Comparison of ENCODE assay signal across 1 cellular context in the genomic region with DNA sequence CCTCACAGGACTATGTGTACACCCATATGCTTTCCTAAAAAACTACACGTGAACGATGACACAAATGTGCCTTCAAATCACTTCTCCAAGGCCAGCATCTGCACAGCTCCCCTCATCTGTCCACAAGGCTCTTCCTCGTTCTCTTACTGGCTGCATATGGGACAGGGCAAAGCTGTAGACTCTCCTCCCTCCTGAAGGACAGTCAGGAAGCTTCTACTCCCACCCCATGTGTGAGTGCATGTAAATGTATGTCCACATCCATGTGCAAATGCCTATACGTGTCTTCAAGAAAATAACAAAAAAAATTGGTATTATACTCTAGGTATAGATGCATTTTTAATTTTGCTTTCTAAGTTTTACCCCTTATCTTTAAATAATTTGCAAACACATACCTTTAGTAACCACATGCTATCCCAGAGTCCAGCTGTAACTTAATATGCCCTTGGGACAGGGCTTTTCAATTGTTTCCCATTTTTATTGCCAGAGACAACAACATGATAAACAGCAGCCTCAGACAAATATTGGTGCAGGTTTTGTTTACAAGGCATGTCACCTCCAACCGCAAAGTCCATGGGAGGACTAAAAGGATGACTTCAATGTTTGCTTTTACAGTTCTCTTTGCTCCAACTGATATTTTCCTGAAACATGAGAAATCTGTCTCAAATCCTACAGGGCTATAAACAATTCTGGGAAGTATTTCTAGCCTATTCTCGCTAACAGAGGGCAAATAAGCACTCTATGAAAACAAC.
TF ChIP-seq lines count a peak whose summit lies in the region.

No MANE protein-coding gene starts in this region.

TF ChIP-seq in liver, 16 proteins besides CTCF, POLR2A, EP300 and RAD21 (continued from another document):
- TF ChIP-seq, protein P1, sequence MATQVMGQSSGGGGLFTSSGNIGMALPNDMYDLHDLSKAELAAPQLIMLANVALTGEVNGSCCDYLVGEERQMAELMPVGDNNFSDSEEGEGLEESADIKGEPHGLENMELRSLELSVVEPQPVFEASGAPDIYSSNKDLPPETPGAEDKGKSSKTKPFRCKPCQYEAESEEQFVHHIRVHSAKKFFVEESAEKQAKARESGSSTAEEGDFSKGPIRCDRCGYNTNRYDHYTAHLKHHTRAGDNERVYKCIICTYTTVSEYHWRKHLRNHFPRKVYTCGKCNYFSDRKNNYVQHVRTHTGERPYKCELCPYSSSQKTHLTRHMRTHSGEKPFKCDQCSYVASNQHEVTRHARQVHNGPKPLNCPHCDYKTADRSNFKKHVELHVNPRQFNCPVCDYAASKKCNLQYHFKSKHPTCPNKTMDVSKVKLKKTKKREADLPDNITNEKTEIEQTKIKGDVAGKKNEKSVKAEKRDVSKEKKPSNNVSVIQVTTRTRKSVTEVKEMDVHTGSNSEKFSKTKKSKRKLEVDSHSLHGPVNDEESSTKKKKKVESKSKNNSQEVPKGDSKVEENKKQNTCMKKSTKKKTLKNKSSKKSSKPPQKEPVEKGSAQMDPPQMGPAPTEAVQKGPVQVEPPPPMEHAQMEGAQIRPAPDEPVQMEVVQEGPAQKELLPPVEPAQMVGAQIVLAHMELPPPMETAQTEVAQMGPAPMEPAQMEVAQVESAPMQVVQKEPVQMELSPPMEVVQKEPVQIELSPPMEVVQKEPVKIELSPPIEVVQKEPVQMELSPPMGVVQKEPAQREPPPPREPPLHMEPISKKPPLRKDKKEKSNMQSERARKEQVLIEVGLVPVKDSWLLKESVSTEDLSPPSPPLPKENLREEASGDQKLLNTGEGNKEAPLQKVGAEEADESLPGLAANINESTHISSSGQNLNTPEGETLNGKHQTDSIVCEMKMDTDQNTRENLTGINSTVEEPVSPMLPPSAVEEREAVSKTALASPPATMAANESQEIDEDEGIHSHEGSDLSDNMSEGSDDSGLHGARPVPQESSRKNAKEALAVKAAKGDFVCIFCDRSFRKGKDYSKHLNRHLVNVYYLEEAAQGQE (IDR thresholded peaks at IDR 0.05): no peak
- peak in 1 of 2 donors; percentile 45 for TF ChIP-seq RXRA (IDR thresholded peaks at IDR 0.05)
- TF ChIP-seq SP1 (IDR thresholded peaks at IDR 0.05): peak; percentile 31
- TF ChIP-seq, protein P2, sequence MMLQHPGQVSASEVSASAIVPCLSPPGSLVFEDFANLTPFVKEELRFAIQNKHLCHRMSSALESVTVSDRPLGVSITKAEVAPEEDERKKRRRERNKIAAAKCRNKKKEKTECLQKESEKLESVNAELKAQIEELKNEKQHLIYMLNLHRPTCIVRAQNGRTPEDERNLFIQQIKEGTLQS (IDR thresholded peaks at IDR 0.05): no peak
- no peak for TF ChIP-seq GABPA (IDR thresholded peaks at IDR 0.05 in 1 of 2, conservative IDR thresholded peaks at IDR 0.05 in 1 of 2)
- peak in 1 of 2 donors; percentile 46 for TF ChIP-seq JUND (IDR thresholded peaks at IDR 0.05)
- TF ChIP-seq MAX (IDR thresholded peaks at IDR 0.05): no peak
- TF ChIP-seq TAF1 (conservative IDR thresholded peaks at IDR 0.05): no peak
- peak; percentile 48 to 67 for TF ChIP-seq HNF4A (conservative IDR thresholded peaks at IDR 0.05)
- peak; percentile 10 for TF ChIP-seq FOXA1 (IDR thresholded peaks at IDR 0.05)
- peak; percentile 43 for TF ChIP-seq FOXA2 (IDR thresholded peaks at IDR 0.05)
- TF ChIP-seq EGR1 (IDR thresholded peaks at IDR 0.05; ENCODE audit: low read depth in 2 of 2): no peak
- no peak for TF ChIP-seq NR2F2 (IDR thresholded peaks at IDR 0.05)
- TF ChIP-seq, protein P3, sequence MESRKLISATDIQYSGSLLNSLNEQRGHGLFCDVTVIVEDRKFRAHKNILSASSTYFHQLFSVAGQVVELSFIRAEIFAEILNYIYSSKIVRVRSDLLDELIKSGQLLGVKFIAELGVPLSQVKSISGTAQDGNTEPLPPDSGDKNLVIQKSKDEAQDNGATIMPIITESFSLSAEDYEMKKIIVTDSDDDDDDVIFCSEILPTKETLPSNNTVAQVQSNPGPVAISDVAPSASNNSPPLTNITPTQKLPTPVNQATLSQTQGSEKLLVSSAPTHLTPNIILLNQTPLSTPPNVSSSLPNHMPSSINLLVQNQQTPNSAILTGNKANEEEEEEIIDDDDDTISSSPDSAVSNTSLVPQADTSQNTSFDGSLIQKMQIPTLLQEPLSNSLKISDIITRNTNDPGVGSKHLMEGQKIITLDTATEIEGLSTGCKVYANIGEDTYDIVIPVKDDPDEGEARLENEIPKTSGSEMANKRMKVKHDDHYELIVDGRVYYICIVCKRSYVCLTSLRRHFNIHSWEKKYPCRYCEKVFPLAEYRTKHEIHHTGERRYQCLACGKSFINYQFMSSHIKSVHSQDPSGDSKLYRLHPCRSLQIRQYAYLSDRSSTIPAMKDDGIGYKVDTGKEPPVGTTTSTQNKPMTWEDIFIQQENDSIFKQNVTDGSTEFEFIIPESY (IDR thresholded peaks at IDR 0.05): no peak
- TF ChIP-seq HNF4G (IDR thresholded peaks at IDR 0.05): no peak
